In the genomic region with DNA sequence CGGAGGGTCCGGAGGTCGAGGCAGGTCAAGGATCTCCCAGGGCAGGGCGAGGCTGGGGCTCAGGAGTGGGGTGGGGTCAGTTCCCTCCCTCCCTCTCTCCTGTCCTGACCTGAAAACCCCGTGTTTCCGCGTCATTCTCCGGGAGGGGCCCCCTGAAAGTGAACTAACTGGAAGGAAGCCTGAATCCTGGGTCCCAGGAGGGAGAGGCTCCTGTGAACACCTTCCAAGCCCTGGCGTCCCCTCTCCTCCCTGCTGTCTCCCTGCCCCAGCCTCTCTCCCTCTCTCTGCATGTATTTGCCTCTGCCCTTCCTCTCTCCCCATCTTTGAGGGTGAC, we compare ENCODE assay signal across 9 cellular contexts. TPM values are rescaled to one million over a fixed set of nuclear protein-coding genes. Genes with fewer than 3 reads are reported as not detected.
DNase-seq lines count a peak whose midpoint lies in the region; ATAC-seq, FAIRE-seq and TF ChIP-seq lines count a peak whose summit lies in the region.
"Had no signal": no experiment of that assay in that cellular context is flagged by ENCODE, and none has a peak within 500 bp of the region (broad histone marks: within the 10 kb centered on the region; RNA-seq: fewer than 3 reads in every experiment).

No MANE protein-coding gene starts in this region.

- peaks cover 9% of the 10 kb centered on the region for H3K27me3 ChIP-seq in CD8-positive, alpha-beta T cell (ENCODE audit: insufficient read depth, low read length)
- peaks cover 21% of the 10 kb centered on the region for H3K27me3 ChIP-seq in trophoblast cell (ENCODE audit: insufficient read depth, low read length)
- H3K27me3 ChIP-seq in small intestine (ENCODE audit: control insufficient read depth in 2 of 2, insufficient read depth in 2 of 2, low read length in 2 of 2): peaks cover 0 to 5% of the 10 kb centered on the region in 2 donors

- intact Hi-C loops in CD8-positive, alpha-beta T cell (cut with DNase I, micrococcal nuclease): no loop called here

- H3K27ac ChIP-seq in CD8-positive, alpha-beta T cell (ENCODE audit: low read depth, low read length): no peak overlapping the region
- H3K27ac ChIP-seq in trophoblast cell (ENCODE audit: low read depth, low read length) (no peak overlapping the region), small intestine (ENCODE audit: low read depth in 1 of 2, low read length in 1 of 2) (no peak overlapping the region)

- no peaks in the 10 kb centered on the region for H3K9me3 ChIP-seq in CD8-positive, alpha-beta T cell (ENCODE audit: low read length)
- H3K9me3 ChIP-seq in T-helper 17 cell (ENCODE audit: control insufficient read depth, low read length, poor library complexity, severe bottlenecking) (no peaks in the 10 kb centered on the region), trophoblast cell (ENCODE audit: insufficient read depth, low read depth, low read length) (peaks cover 5% of the 10 kb centered on the region), small intestine (ENCODE audit: control insufficient read depth, low read depth) (no peaks in the 10 kb centered on the region)

- POLR2A ChIA-PET in CD8-positive, alpha-beta T cell (lab: Charles Lee): no interaction called here

- CTCF ChIA-PET in CD8-positive, alpha-beta T cell (lab: Charles Lee): interaction anchor here (0.6 kb wide), 1 partner anchor 161 kb away, joined by 4 read pairs; no protein-coding TSS in a partner anchor

- no peak overlapping the region for H3K18ac ChIP-seq in trophoblast cell (ENCODE audit: low read length)

- FAIRE-seq in small intestine (lab: Jason Lieb, UNC): no peak
- FAIRE-seq: GM12892 had no signal

- no peak overlapping the region for H2BK120ac ChIP-seq in trophoblast cell (ENCODE audit: insufficient read depth, low read length, poor library complexity)

- H2AFZ ChIP-seq in trophoblast cell (ENCODE audit: insufficient read depth, low read length, poor library complexity): peak overlapping the region; percentile 79

- peak overlapping the region; percentile 94 for H3K4me2 ChIP-seq in trophoblast cell (ENCODE audit: low read length)

- ATAC-seq in CD8-positive, alpha-beta T cell: no peak
- no peak for ATAC-seq in T-helper 17 cell

- H4K8ac ChIP-seq in trophoblast cell (ENCODE audit: low read depth, low read length): no peak overlapping the region

- H3K4me1 ChIP-seq in CD8-positive, alpha-beta T cell (ENCODE audit: insufficient read depth, low read length): peaks cover 11% of the 10 kb centered on the region
- H3K4me1 ChIP-seq in trophoblast cell (ENCODE audit: control insufficient read depth in 1 of 2, insufficient read depth in 2 of 2, low read length in 2 of 2) (peaks cover 5 to 11% of the 10 kb centered on the region in 2 experiments), small intestine (ENCODE audit: control insufficient read depth in 2 of 2, insufficient read depth in 1 of 2, low read depth in 1 of 2, low read length in 1 of 2) (no peaks in the 10 kb centered on the region)

- H3K4ac ChIP-seq in trophoblast cell (ENCODE audit: low read depth, low read length): no peak overlapping the region

- no peak for TF ChIP-seq CTCF in CD8-positive, alpha-beta T cell (IDR thresholded peaks at IDR 0.05)
- no peak for TF ChIP-seq CTCF in fibroblast of the aortic adventitia (IDR thresholded peaks at IDR 0.05; ENCODE audit: insufficient read depth, low read length)

- H4K12ac ChIP-seq in trophoblast cell (ENCODE audit: low read depth, low read length): no peak overlapping the region

- H3K4me3 Mint-ChIP-seq in CD8-positive, alpha-beta T cell: peak overlapping the region; percentile 80
- peak overlapping the region; percentile 90 for H3K4me3 Mint-ChIP-seq in T-helper 17 cell

- WGBS in trophoblast cell (ENCODE audit: extremely low coverage, insufficient coverage, insufficient read length): no CpG with 5 or more reads among the region's 9 CpGs
- WGBS in small intestine, 3 donors: 10 to 13% (median 13%) methylated on average over 5 to 9 of the region's 9 CpGs

- no peak overlapping the region for H3K27ac Mint-ChIP-seq in CD8-positive, alpha-beta T cell
- peak overlapping the region; percentile 82 for H3K27ac Mint-ChIP-seq in T-helper 17 cell

- no peaks in the 10 kb centered on the region for H3K36me3 Mint-ChIP-seq in CD8-positive, alpha-beta T cell
- peaks cover 5% of the 10 kb centered on the region for H3K36me3 Mint-ChIP-seq in T-helper 17 cell (ENCODE audit: low read depth)

- DNase-seq in CD8-positive, alpha-beta T cell: no peak
- no peak for DNase-seq in T-helper 17 cell
- no peak for DNase-seq in fibroblast of the aortic adventitia (ENCODE audit: low read depth)
- no peak for DNase-seq in trophoblast cell
- DNase-seq in NCI-H524 (lab: John Stamatoyannopoulos, UW): no peak
- no peak for DNase-seq in activated gamma-delta T cell (lab: John Stamatoyannopoulos, UW)
- DNase-seq in SHP77 treated with DMSO at 0.1 percent for 48 hours (lab: John Stamatoyannopoulos, UW): no peak
- DNase-seq in small intestine: no peak

- H2AK5ac ChIP-seq in trophoblast cell (ENCODE audit: low read length): no peak overlapping the region

- no peak overlapping the region for H3K14ac ChIP-seq in trophoblast cell (ENCODE audit: low read length)

- H3K27me3 Mint-ChIP-seq in CD8-positive, alpha-beta T cell (ENCODE audit: low read depth): peaks cover 33% of the 10 kb centered on the region
- H3K27me3 Mint-ChIP-seq in T-helper 17 cell: peaks cover 30% of the 10 kb centered on the region

- no peak overlapping the region for H3K9ac ChIP-seq in trophoblast cell (ENCODE audit: low read length)

- H4K91ac ChIP-seq in trophoblast cell (ENCODE audit: low read depth, low read length): no peak overlapping the region

- no peak overlapping the region for H2BK5ac ChIP-seq in trophoblast cell (ENCODE audit: low read depth, low read length, poor library complexity)

- H3K79me2 ChIP-seq in trophoblast cell (ENCODE audit: control insufficient read depth, insufficient read depth, low read length, poor library complexity): no peaks in the 10 kb centered on the region

- no peak overlapping the region for H3K23ac ChIP-seq in trophoblast cell (ENCODE audit: low read length)

- H3K4me1 Mint-ChIP-seq in CD8-positive, alpha-beta T cell (ENCODE audit: low read depth): peaks cover 16% of the 10 kb centered on the region
- peaks cover 16% of the 10 kb centered on the region for H3K4me1 Mint-ChIP-seq in T-helper 17 cell

- H3K79me1 ChIP-seq in trophoblast cell (ENCODE audit: low read length): no peaks in the 10 kb centered on the region

- H2BK12ac ChIP-seq in trophoblast cell (ENCODE audit: low read length): no peak overlapping the region

- no peaks in the 10 kb centered on the region for H3K9me3 Mint-ChIP-seq in CD8-positive, alpha-beta T cell

- H3K4me3 ChIP-seq in CD8-positive, alpha-beta T cell (ENCODE audit: low read depth, low read length): peak overlapping the region; percentile 62
- H3K4me3 ChIP-seq in fibroblast of the aortic adventitia (ENCODE audit: low read depth, low read length) (peak overlapping the region; percentile 67), trophoblast cell (ENCODE audit: low read depth, low read length) (peak overlapping the region; percentile 74), small intestine (ENCODE audit: low read depth in 1 of 2, low read length in 2 of 2) (peak overlapping the region in 1 of 2 donors; percentile 65)

- H3K36me3 ChIP-seq in CD8-positive, alpha-beta T cell (ENCODE audit: insufficient read depth, low read length): no peaks in the 10 kb centered on the region
- no peaks in the 10 kb centered on the region for H3K36me3 ChIP-seq in trophoblast cell (ENCODE audit: control insufficient read depth in 1 of 2, insufficient read depth in 2 of 2, low read length in 2 of 2)
- no peaks in the 10 kb centered on the region for H3K36me3 ChIP-seq in small intestine (ENCODE audit: control insufficient read depth in 2 of 2, insufficient read depth in 2 of 2, low read length in 2 of 2)

RNA-seq across cellular contexts. Expression of a gene that starts 0.7 kb away (rescaled TPM):
- under 1 TPM in 1 of 2 experiments, not detected in 1; 0.19 TPM for total RNA-seq in CD8-positive, alpha-beta T cell
- total RNA-seq in T-helper 17 cell (under 1 TPM; 0.40 to 0.91 TPM), fibroblast of the aortic adventitia (ENCODE audit: low replicate concordance) (0.27 and 1.1 TPM in 2 replicates)
- polyA plus RNA-seq in trophoblast cell (2013): 5.5 and 5.8 TPM in 2 replicates
- polyA plus RNA-seq in small intestine: 1 to 10 TPM in 2 of 3 donors, not detected in 1; 1.1 to 6.8 TPM

RNA-seq across cellular contexts. Expression of a gene that starts 21.0 kb away (rescaled TPM):
- 10 to 100 TPM; 31.8 to 33.3 TPM for total RNA-seq in CD8-positive, alpha-beta T cell
- total RNA-seq in T-helper 17 cell (10 to 100 TPM; 23.8 to 26.3 TPM), fibroblast of the aortic adventitia (ENCODE audit: low replicate concordance) (14.0 and 34.8 TPM in 2 replicates)
- polyA plus RNA-seq in trophoblast cell (2013): 14.9 and 15.3 TPM in 2 replicates
- 10 to 100 TPM; 16.8 to 43.2 (median 20.3) TPM for polyA plus RNA-seq in small intestine

RNA-seq across cellular contexts. Expression of a gene that starts 28.5 kb away (rescaled TPM):
- total RNA-seq in CD8-positive, alpha-beta T cell: under 1 TPM; 0.16 to 0.31 TPM
- total RNA-seq in T-helper 17 cell (under 1 TPM; 0.40 to 0.60 TPM), fibroblast of the aortic adventitia (ENCODE audit: low replicate concordance) (0.09 TPM in 1 of 2 replicates, not detected in the other)
- 0.27 and 0.29 TPM in 2 replicates for polyA plus RNA-seq in trophoblast cell (2013)
- polyA plus RNA-seq in small intestine: under 1 TPM; 0.27 to 0.67 (median 0.31) TPM

RNA-seq across cellular contexts. Expression of a gene that starts 29.6 kb away (rescaled TPM):
- 1 to 10 TPM; 6.9 to 7.8 TPM for total RNA-seq in CD8-positive, alpha-beta T cell
- 10 to 100 TPM; 21.1 to 35.8 TPM for total RNA-seq in T-helper 17 cell
- 46.3 and 73.6 TPM in 2 replicates for total RNA-seq in fibroblast of the aortic adventitia (ENCODE audit: low replicate concordance)
- polyA plus RNA-seq in trophoblast cell (2013): 15.2 and 15.6 TPM in 2 replicates
- polyA plus RNA-seq in small intestine: 10 to 100 TPM in 2 of 3 donors, 1 to 10 TPM in 1; 4.9 to 17.6 (median 14.1) TPM

RNA-seq across cellular contexts. Expression of a gene that starts 44.0 kb away (rescaled TPM):
- 1 to 10 TPM; 4.9 to 5.2 TPM for total RNA-seq in CD8-positive, alpha-beta T cell
- total RNA-seq in T-helper 17 cell (10 to 100 TPM in 1 of 2 donors, 1 to 10 TPM in 1; 7.9 to 11.1 TPM), fibroblast of the aortic adventitia (ENCODE audit: low replicate concordance) (10.0 and 10.3 TPM in 2 replicates)
- polyA plus RNA-seq in trophoblast cell (2013): 11.1 and 12.1 TPM in 2 replicates
- polyA plus RNA-seq in small intestine: 10 to 100 TPM; 14.9 to 24.2 (median 19.5) TPM
